Comparison of ENCODE assay signal across 12 cellular contexts in genomic region chr3:121724130-121724529, GRCh38. TPM values are rescaled to one million over a fixed set of nuclear protein-coding genes. Genes with fewer than 3 reads are reported as not detected.
DNase-seq lines count a peak whose midpoint lies in the region; ATAC-seq, FAIRE-seq and TF ChIP-seq lines count a peak whose summit lies in the region.
"Had no signal": no experiment of that assay in that cellular context is flagged by ENCODE, and none has a peak within 500 bp of the region (broad histone marks: within the 10 kb centered on the region; RNA-seq: fewer than 3 reads in every experiment).

No MANE protein-coding gene starts in this region.

- H4K20me1 ChIP-seq in HepG2 (ENCODE audit: insufficient read depth, low read length): no peaks in the 10 kb centered on the region; the same call in 1 of the 2 replicates

- 100% methylated on average over 1 of the region's 1 CpG for WGBS in HepG2 (ENCODE audit: low lambda C conversion rate)

- H3K36me3 ChIP-seq in HepG2 (replicated peaks in 1 of 2; ENCODE audit: control insufficient read depth in 1 of 2, insufficient read depth in 2 of 2, low read length in 2 of 2) (peaks cover 20 to 79% of the 10 kb centered on the region in 2 experiments), mucosa of descending colon (ENCODE audit: low read depth) (peaks cover 12% of the 10 kb centered on the region)

- no peak overlapping the region for H3K4me2 ChIP-seq in HepG2 (ENCODE audit: low read depth, low read length)

- BruUV-seq in HepG2 (replicated peaks; lab: Mats Ljungman, UMichigan): no TSS peak

- no peaks in the 10 kb centered on the region for H3K79me2 ChIP-seq in HepG2 (ENCODE audit: insufficient read depth, low read length)

- H3K27me3 ChIP-seq in HepG2 (ENCODE audit: control insufficient read depth in 1 of 2, insufficient read depth in 2 of 2, low read length in 2 of 2): no peaks in the 10 kb centered on the region

- TF ChIP-seq EP300 in HepG2 (IDR thresholded peaks at IDR 0.05; ENCODE audit: low read depth in 2 of 2, low read length in 2 of 2) (no peak), HepG2 (CRISPR knock-in tag; IDR thresholded peaks at IDR 0.05; ENCODE audit: borderline replicate concordance) (no peak)

- TF ChIP-seq CTCF in HepG2 (CRISPR knock-in tag; IDR thresholded peaks at IDR 0.05) (no peak), mucosa of descending colon (IDR thresholded peaks at IDR 0.05) (no peak)

- TF ChIP-seq RAD21 in HepG2 (CRISPR knock-in tag; IDR thresholded peaks at IDR 0.05): no peak

- H3K4me3 ChIP-seq in HepG2 (replicated peaks in 1 of 3; ENCODE audit: insufficient read depth in 1 of 3, low read depth in 2 of 3, low read length in 3 of 3) (no peak overlapping the region), mucosa of descending colon (no peak overlapping the region)

- no peak overlapping the region for H3K9ac ChIP-seq in HepG2 (ENCODE audit: insufficient read depth, low read depth, low read length)

- no peak for FAIRE-seq in HepG2 (lab: Jason Lieb, UNC)
- FAIRE-seq: G401.6 had no signal

- H2AFZ ChIP-seq in HepG2 (ENCODE audit: low read length): no peak overlapping the region

- CTCF ChIA-PET in HepG2 (lab: Yijun Ruan, JAX; ENCODE audit: low intra/inter-chr PET ratio, low total read pairs): no interaction called here

- intact Hi-C loops in HepG2 (cut with micrococcal nuclease; ENCODE audit: unreplicated experiment) (no loop called here), mucosa of descending colon (cut with DNase I, micrococcal nuclease) (no loop called here)

- no peaks in the 10 kb centered on the region for H3K4me1 ChIP-seq in HepG2 (ENCODE audit: insufficient read depth, low read length)
- H3K4me1 ChIP-seq in mucosa of descending colon (ENCODE audit: low read depth): no peaks in the 10 kb centered on the region

- ATAC-seq in GM19438 (IDR thresholded peaks at IDR 0.05; ENCODE audit: low read depth, unreplicated experiment) (peak; percentile 95), HG02943 (IDR thresholded peaks at IDR 0.05; ENCODE audit: low read depth, unreplicated experiment) (peak; percentile 81), HepG2 (no peak), mucosa of descending colon (no peak)

- POLR2A ChIA-PET in HepG2 (lab: Yijun Ruan, JAX): no interaction called here

- in situ Hi-C loops in HepG2 (cut with HindIII; ENCODE audit: extremely low pct_ligation_motif_present, low pct_unique_long_range_greater_than_20kb): no loop called here

- no peaks in the 10 kb centered on the region for H3K9me3 ChIP-seq in HepG2 (ENCODE audit: low read length)
- no peaks in the 10 kb centered on the region for H3K9me3 ChIP-seq in mucosa of descending colon

- peak; percentile 69 for DNase-seq in GDM1 (lab: John Stamatoyannopoulos, UW)
- DNase-seq in MV-4-11 (lab: John Stamatoyannopoulos, UW): peak; percentile 99
- DNase-seq in HepG2 (ENCODE audit: low spot score): no peak
- DNase-seq in activated CD4-positive, alpha-beta T cell treated with anti-CD3 and anti-CD28 coated beads, Interleukin-2, amount 50 U/mL, for 4 hours: no peak
- DNase-seq in mucosa of descending colon: no peak
- no peak for DNase-seq in activated CD8-positive, alpha-beta memory T cell treated with anti-CD3 and anti-CD28 coated beads, Interleukin-2, amount 50 U/mL, for 4 hours
- DNase-seq: NCI-H526 treated with DMSO at 0.1 percent for 48 hours; stimulated activated CD4-positive, alpha-beta T cell treated with anti-CD3 and anti-CD28 coated beads, Interleukin-2, amount 100 ng/mL, for 24 hours; trophoblast cell had no signal

- TF ChIP-seq POLR2A in HepG2 (IDR thresholded peaks at IDR 0.05; ENCODE audit: insufficient read depth in 1 of 2, low read depth in 2 of 2, low read length in 2 of 2): no peak

- H3K27ac ChIP-seq in HepG2 (ENCODE audit: extremely low read length, insufficient read depth, low read length): no peak overlapping the region

TF ChIP-seq in HepG2, 621 proteins besides CTCF, POLR2A, EP300 and RAD21:
- TF ChIP-seq ZNF383 (CRISPR knock-in tag; IDR thresholded peaks at IDR 0.05; ENCODE audit: borderline replicate concordance): no peak
- no peak for TF ChIP-seq MYPOP (CRISPR knock-in tag; IDR thresholded peaks at IDR 0.05)
- no peak for TF ChIP-seq ZNF282 (IDR thresholded peaks at IDR 0.05; ENCODE audit: partially characterized antibody)
- no peak for TF ChIP-seq NCOA5 (CRISPR knock-in tag; IDR thresholded peaks at IDR 0.05)

RNA-seq across cellular contexts. Expression of gene GOLGB1, which starts 25.4 kb away (rescaled TPM):
- total RNA-seq in HepG2 (2016; rRNA removed; fragmentation: Illumina TruSeq; extraction: Trizol) (39.5 and 53.1 TPM in 2 replicates), mucosa of descending colon (10 to 100 TPM; 65.1 to 86.9 (median 71.6) TPM)
- 3.3 and 4.6 TPM in 2 replicates for total RNA-seq in HepG2 (2016; cell fraction: cytosol; rRNA removed; fragmentation: Illumina TruSeq; extraction: Trizol; ENCODE audit: low read depth)
- 37.4 and 53.6 TPM in 2 replicates for total RNA-seq in HepG2 (2016; cell fraction: insoluble cytoplasmic fraction; rRNA removed; fragmentation: Illumina TruSeq; extraction: Trizol)
- total RNA-seq in HepG2 (2016; cell fraction: membrane; rRNA removed; fragmentation: Illumina TruSeq; extraction: Trizol): 8.2 and 8.5 TPM in 2 replicates
- total RNA-seq in HepG2 (2016; cell fraction: nucleus; rRNA removed; fragmentation: Illumina TruSeq; extraction: Trizol): 65.5 and 68.8 TPM in 2 replicates
- polyA plus RNA-seq in HepG2 (2011; rRNA removed): 13.1 and 14.4 TPM in 2 replicates
- polyA plus RNA-seq in HepG2 (2011; cell fraction: cytosol; rRNA removed): 6.6 and 8.2 TPM in 2 replicates
- polyA plus RNA-seq in HepG2 (2011; cell fraction: nucleus; rRNA removed): 22.6 and 24.3 TPM in 2 replicates
- 17.4 and 23.8 TPM in 2 replicates for polyA plus RNA-seq in HepG2 (2012)
- 2.5 and 2.6 TPM in 2 replicates for polyA plus RNA-seq in HepG2 (2016; cell fraction: cytosol; fragmentation: Illumina TruSeq; extraction: Trizol; ENCODE audit: low read depth)
- polyA plus RNA-seq in HepG2 (2016; cell fraction: insoluble cytoplasmic fraction; fragmentation: Illumina TruSeq; extraction: Trizol; ENCODE audit: low read depth): 22.2 and 23.4 TPM in 2 replicates
- polyA plus RNA-seq in HepG2 (2016; cell fraction: membrane; fragmentation: Illumina TruSeq; extraction: Trizol; ENCODE audit: low read depth): 2.7 and 3.0 TPM in 2 replicates
- 68.3 and 79.2 TPM in 2 replicates for polyA plus RNA-seq in HepG2 (2016; cell fraction: nucleus; fragmentation: Illumina TruSeq; extraction: Trizol; ENCODE audit: insufficient read depth, low read depth)
- polyA minus RNA-seq in HepG2 (2011; rRNA and poly(A)+ RNA removed; ENCODE audit: low replicate concordance): 10.3 and 13.1 TPM in 2 replicates
- polyA minus RNA-seq in HepG2 (2011; cell fraction: cytosol; rRNA and poly(A)+ RNA removed): 26.2 and 29.8 TPM in 2 replicates
- polyA minus RNA-seq in HepG2 (2011; cell fraction: nucleus; rRNA and poly(A)+ RNA removed): 42.6 and 55.0 TPM in 2 replicates

Comparison
In these comparisons a context has a peak if more than half of its experiments do, and no peak if none do; other contexts are left out.
1. DNase-seq: peak in GDM1 (single experiment) and MV-4-11 (single experiment); none in HepG2 (single experiment), activated CD4-positive, alpha-beta T cell treated with anti-CD3 and anti-CD28 coated beads, Interleukin-2, amount 50 U/mL, for 4 hours (0 of 2), mucosa of descending colon (0 of 3) and activated CD8-positive, alpha-beta memory T cell treated with anti-CD3 and anti-CD28 coated beads, Interleukin-2, amount 50 U/mL, for 4 hours (single experiment).
2. ATAC-seq: peak in GM19438 (single experiment) and HG02943 (single experiment); none in HepG2 (single experiment) and mucosa of descending colon (single experiment).